In genomic region chr20:50790651-50791277, GRCh38 we compare ENCODE assay signal across 8 cellular contexts. TPM values are rescaled to one million over a fixed set of nuclear protein-coding genes. Genes with fewer than 3 reads are reported as not detected.
DNase-seq lines count a peak whose midpoint lies in the region; ATAC-seq and TF ChIP-seq lines count a peak whose summit lies in the region.

No MANE protein-coding gene starts in this region.

- peak; percentile 46 for TF ChIP-seq RAD21 in HCT116 (IDR thresholded peaks at IDR 0.05; ENCODE audit: low read depth)

- BruUV-seq in HCT116 (replicated peaks; lab: Mats Ljungman, UMichigan) = TSS peak; percentile 93

- H3K9me2 ChIP-seq in HCT116 (ENCODE audit: insufficient read depth) = no peaks in the 10 kb centered on the region

- peak overlapping the region; percentile 72 for H3K9ac ChIP-seq in HCT116 (ENCODE audit: low read length)

- H3K4me1 ChIP-seq in HCT116 (ENCODE audit: control insufficient read depth in 1 of 2, insufficient read depth in 2 of 2, low read length in 2 of 2) (peaks cover 22 to 54% of the 10 kb centered on the region in 2 experiments), vagina (peaks cover 41% of the 10 kb centered on the region)

- intact Hi-C loops in HCT116 (cut with micrococcal nuclease) = loop anchor here (5.0 kb wide), 1 partner anchor 517 kb away; no protein-coding TSS in a partner anchor
- intact Hi-C loops in left ventricle myocardium superior (cut with micrococcal nuclease) = no loop called here
- intact Hi-C loops in vagina (cut with DNase I) = loop anchor here (5.0 kb wide), 1 partner anchor 142 kb away; the partner anchor contains the start of gene ADNP

- TF ChIP-seq CTCF in GM10266 (IDR thresholded peaks at IDR 0.05; ENCODE audit: control insufficient read depth, insufficient read depth, low read depth, missing control alignments) (peak; percentile 94), HCT116 (IDR thresholded peaks at IDR 0.05 in 2 of 3, conservative IDR thresholded peaks at IDR 0.05 in 1 of 3; ENCODE audit: borderline replicate concordance in 1 of 3, insufficient read depth in 1 of 3, low read depth in 2 of 3, low read length in 2 of 3) (peak; percentile 64 to 86 (median 74); a peak in 5 of 6 replicates), vagina (IDR thresholded peaks at IDR 0.05) (peak; percentile 57 to 67 (median 61))

- H2AFZ ChIP-seq in HCT116 (ENCODE audit: low read depth, low read length, poor library complexity, severe bottlenecking) = no peak overlapping the region

- peaks cover 8 to 15% (median 11%) of the 10 kb centered on the region in 3 donors for H3K4me1 Mint-ChIP-seq in T-cell

- H3K4me3 ChIP-seq in HCT116 (replicated peaks in 1 of 2; ENCODE audit: low read depth in 1 of 2, low read length in 2 of 2) = peak overlapping the region in 1 of 2 experiments; percentile 28; a peak in 2 of 4 replicates
- H3K4me3 ChIP-seq in vagina = no peak overlapping the region

- H3K27me3 Mint-ChIP-seq in T-cell = no peaks in the 10 kb centered on the region

- H3K4me3 Mint-ChIP-seq in T-cell = peak overlapping the region in 1 of 3 donors; percentile 30

- CTCF ChIA-PET in HCT116 (lab: Charles Lee) = interaction anchor here (0.8 to 4.5 kb wide), 21 partner anchors 9 to 197 kb away, joined by 3 to 106 read pairs (median 4); no protein-coding TSS in a partner anchor
- CTCF ChIA-PET in T-cell (lab: Charles Lee) = interaction anchor here (0.6 to 2.1 kb wide), 14 partner anchors 37 to 675 kb away, joined by 3 to 12 read pairs (median 4); partner anchors contain the start of genes ADNP (in 2 of the 2), DPM1 (in 1 of the 2) and MOCS3 (in 1 of the 2)

- H3K27me3 ChIP-seq in HCT116 (ENCODE audit: insufficient read depth, low read length) (no peaks in the 10 kb centered on the region), vagina (no peaks in the 10 kb centered on the region)

- H4K20me1 ChIP-seq in HCT116 (ENCODE audit: insufficient read depth) = no peaks in the 10 kb centered on the region

- H3K27ac ChIP-seq in HCT116 (ENCODE audit: low read depth, low read length) (peak overlapping the region; percentile 83), vagina (peak overlapping the region; percentile 89)

- no peaks in the 10 kb centered on the region for H3K36me3 Mint-ChIP-seq in T-cell

- POLR2A ChIA-PET in HCT116 (lab: Charles Lee) (interaction anchor here (1.0 to 2.0 kb wide), 7 partner anchors 11 to 165 kb away, joined by 3 to 8 read pairs (median 4); no protein-coding TSS in a partner anchor), T-cell (lab: Charles Lee) (interaction anchor here in 1 of 2 donors (0.9 to 1.5 kb wide), 2 partner anchors 28 to 167 kb away, joined by 4 to 7 read pairs; no protein-coding TSS in a partner anchor)

- ATAC-seq in HCT116 (peak; percentile 83), T-cell (replicated peaks in 1 of 4) (peak; percentile 59 to 69 (median 62)), left ventricle myocardium superior (peak; percentile 83)

- peak overlapping the region; percentile 86 to 91 for H3K27ac Mint-ChIP-seq in T-cell

- no peaks in the 10 kb centered on the region for H3K9me3 Mint-ChIP-seq in T-cell

- RAD21 ChIA-PET in HCT116 (lab: Charles Lee; ENCODE audit: low non-redundant PET in 1 of 2, low total read pairs in 2 of 2, uncharacterized antibody in 2 of 2, unreplicated experiment in 2 of 2) = interaction anchor here (0.7 to 1.2 kb wide), 5 partner anchors 25 to 165 kb away, joined by 3 to 5 read pairs (median 3); no protein-coding TSS in a partner anchor

- H3K4me2 ChIP-seq in HCT116 (ENCODE audit: low read length) = peak overlapping the region; percentile 77

- H3K9me3 ChIP-seq in HCT116 (ENCODE audit: control insufficient read depth in 1 of 2, insufficient read depth in 1 of 2, low read depth in 1 of 2, low read length in 2 of 2) (no peaks in the 10 kb centered on the region), vagina (no peaks in the 10 kb centered on the region)

- TF ChIP-seq POLR2A in HCT116 (IDR thresholded peaks at IDR 0.05; ENCODE audit: borderline replicate concordance, extremely low read depth, insufficient read depth, insufficient read length) (peak; percentile 54), vagina (IDR thresholded peaks at IDR 0.05) (no peak)

- DNase-seq in GM10266 (ENCODE audit: extremely low spot score) (peak; percentile 87), HCT116 (ENCODE audit: low read depth, low spot score) (peak; percentile 82), MV-4-11 (lab: John Stamatoyannopoulos, UW) (peak; percentile 79), T-cell (peak; percentile 43 to 84 (median 66)), amygdala (lab: John Stamatoyannopoulos, UW) (peak in 55 of 56 donors; percentile 12 to 87 (median 70)), left ventricle myocardium superior (peak; percentile 91), renal cortical epithelial cell (ENCODE audit: low read depth) (peak; percentile 70), vagina (ENCODE audit: extremely low spot score in 2 of 2) (peak in 1 of 2 donors; percentile 92)

- no peaks in the 10 kb centered on the region for H3K36me3 ChIP-seq in HCT116 (ENCODE audit: control insufficient read depth in 1 of 2, insufficient read depth in 2 of 2, low read length in 2 of 2)
- no peaks in the 10 kb centered on the region for H3K36me3 ChIP-seq in vagina

- H3K79me2 ChIP-seq in HCT116 (ENCODE audit: insufficient read depth, low read length) = no peaks in the 10 kb centered on the region

TF ChIP-seq in HCT116, 20 proteins besides CTCF, POLR2A, EP300 and RAD21 (continues in another document):
- TF ChIP-seq FOSL1 (IDR thresholded peaks at IDR 0.05; ENCODE audit: low read depth) (no peak), ZFX (IDR thresholded peaks at IDR 0.05) (peak; percentile 82), EZH2 (IDR thresholded peaks at IDR 0.05) (no peak), ZNF274 (IDR thresholded peaks at IDR 0.05; ENCODE audit: low read depth, low read length) (no peak), SIN3A (IDR thresholded peaks at IDR 0.05; ENCODE audit: low read depth) (no peak), MAX (IDR thresholded peaks at IDR 0.05) (peak; percentile 72), ATF3 (IDR thresholded peaks at IDR 0.05) (no peak), EZH2phosphoT487 (IDR thresholded peaks at IDR 0.05; ENCODE audit: borderline replicate concordance) (no peak), CBX3 (IDR thresholded peaks at IDR 0.05; ENCODE audit: low read depth) (0 out of 2 replicates have a peak, but pooled peaks have one; percentile 42), TCF7L2 (IDR thresholded peaks at IDR 0.05; ENCODE audit: borderline replicate concordance, extremely low read depth, insufficient read depth, insufficient read length) (peak; percentile 24), CEBPB (IDR thresholded peaks at IDR 0.05; ENCODE audit: low read depth) (no peak), JUND (IDR thresholded peaks at IDR 0.05) (no peak), SP1 (IDR thresholded peaks at IDR 0.05; ENCODE audit: low read depth) (peak; percentile 81), EGR1 (IDR thresholded peaks at IDR 0.05; ENCODE audit: low read depth) (no peak), REST (IDR thresholded peaks at IDR 0.05; ENCODE audit: low read depth) (no peak), ELF1 (IDR thresholded peaks at IDR 0.05; ENCODE audit: borderline replicate concordance, low read depth) (no peak), SRF (IDR thresholded peaks at IDR 0.05; ENCODE audit: low read depth) (no peak), YY1 (IDR thresholded peaks at IDR 0.05; ENCODE audit: extremely low read depth, insufficient replicate concordance, low read depth, low read length) (peak; percentile 80), POLR2AphosphoS5 (IDR thresholded peaks at IDR 0.05; ENCODE audit: low read depth, low read length) (peak; percentile 70; the same call in 1 of the 2 replicates)

RNA-seq across cellular contexts. Expression of gene BCAS4, which starts 4.1 kb away (rescaled TPM):
- total RNA-seq in HCT116 (2021; ENCODE audit: unreplicated experiment) (18.9 TPM), T-cell (10 to 100 TPM; 26.3 to 49.8 (median 31.3) TPM), left ventricle myocardium superior (3.2 TPM), renal cortical epithelial cell (5.7 and 7.1 TPM in 2 replicates), vagina (1.7 TPM)
- 18.3 and 18.6 TPM in 2 replicates for polyA plus RNA-seq in HCT116 (2012)

RNA-seq across cellular contexts. Expression of gene PARD6B, which starts 59.4 kb away (rescaled TPM):
- total RNA-seq in HCT116 (2021; ENCODE audit: unreplicated experiment) = 41.3 TPM
- 3.1 and 5.0 TPM in 2 replicates for polyA plus RNA-seq in HCT116 (2012)
- 10 to 100 TPM in 2 of 5 donors, 1 to 10 TPM in 3; 5.9 to 12.4 (median 9.4) TPM for total RNA-seq in T-cell
- 7.1 TPM for total RNA-seq in left ventricle myocardium superior
- 31.3 and 57.4 TPM in 2 replicates for total RNA-seq in renal cortical epithelial cell
- total RNA-seq in vagina = 4.7 TPM
